Comparison of ENCODE assay signal across 30 cellular contexts in genomic region chr11:61574611-61575010, GRCh38. TPM values are rescaled to one million over a fixed set of nuclear protein-coding genes. Genes with fewer than 3 reads are reported as not detected.
"Had no signal": no experiment of that assay in that cellular context is flagged by ENCODE, and none has a peak within 500 bp of the region (broad histone marks: within the 10 kb centered on the region; RNA-seq: fewer than 3 reads in every experiment).

No MANE protein-coding gene starts in this region.

- H3K27ac Mint-ChIP-seq: activated B cell treated with CpG ODN at 0.5 μM for 24 hours; activated CD8-positive, alpha-beta T cell treated with anti-CD3 and anti-CD28 coated beads for 36 hours; activated naive CD4-positive, alpha-beta T cell treated with anti-CD3 and anti-CD28 coated beads, Interleukin-2, amount 50 U/mL, for 24 hours; activated naive CD8-positive, alpha-beta T cell treated with anti-CD3 and anti-CD28 coated beads, Interleukin-2, amount 50 U/mL, for 24 hours; activated T-helper 2 cell treated with anti-CD3 and anti-CD28 coated beads, Interferon-gamma antibody, Interleukin-2, Interleukin-4, amounts not matched to agents 10 μg/mL and 5 μg/mL and 100 μg/mL, durations not matched to agents 14 hours and 24 hours and 36 hours; immature natural killer cell; mesothelial cell of epicardium; naive B cell; nephron progenitor cell; stimulated activated effector memory CD8-positive, alpha-beta T cell treated with anti-CD3 and anti-CD28 coated beads, Interleukin-12 subunit alpha, Interleukin-12 subunit beta, amount 100 ng/mL, for 72 hours; stimulated activated naive CD8-positive, alpha-beta T cell treated with anti-CD3 and anti-CD28 coated beads, Interleukin-15, Interleukin-2, amounts not matched to agents 100 ng/mL and 50 ng/mL, for 24 hours; T-helper 2 cell treated with Interferon-gamma antibody and Interleukin-4, amounts not matched to agents 5 μg/mL and 100 μg/mL, for 36 hours; type B pancreatic cell had no signal

- H3K4me3 ChIP-seq: breast epithelium, heart left ventricle, pancreas, prostate gland, sigmoid colon, uterus had no signal

- H3K36me3 ChIP-seq: breast epithelium, heart left ventricle, pancreas, prostate gland, sigmoid colon, uterus had no signal

- H3K4me3 Mint-ChIP-seq: activated B cell treated with CpG ODN at 0.5 μM for 24 hours; activated CD8-positive, alpha-beta T cell treated with anti-CD3 and anti-CD28 coated beads for 36 hours; activated naive CD4-positive, alpha-beta T cell treated with anti-CD3 and anti-CD28 coated beads, Interleukin-2, amount 50 U/mL, for 24 hours; activated naive CD8-positive, alpha-beta T cell treated with anti-CD3 and anti-CD28 coated beads, Interleukin-2, amount 50 U/mL, for 24 hours; immature natural killer cell; mesothelial cell of epicardium; naive B cell; nephron progenitor cell; stimulated activated effector memory CD8-positive, alpha-beta T cell treated with anti-CD3 and anti-CD28 coated beads, Interleukin-12 subunit alpha, Interleukin-12 subunit beta, amount 100 ng/mL, for 72 hours; stimulated activated naive CD8-positive, alpha-beta T cell treated with anti-CD3 and anti-CD28 coated beads, Interleukin-15, Interleukin-2, amounts not matched to agents 100 ng/mL and 50 ng/mL, for 24 hours; T-helper 2 cell treated with Interferon-gamma antibody and Interleukin-4, amounts not matched to agents 5 μg/mL and 100 μg/mL, for 36 hours; type B pancreatic cell had no signal

- H3K9me3 Mint-ChIP-seq: activated B cell treated with CpG ODN at 0.5 μM for 24 hours; activated CD8-positive, alpha-beta T cell treated with anti-CD3 and anti-CD28 coated beads for 36 hours; activated naive CD4-positive, alpha-beta T cell treated with anti-CD3 and anti-CD28 coated beads, Interleukin-2, amount 50 U/mL, for 24 hours; activated naive CD8-positive, alpha-beta T cell treated with anti-CD3 and anti-CD28 coated beads, Interleukin-2, amount 50 U/mL, for 24 hours; activated T-helper 2 cell treated with anti-CD3 and anti-CD28 coated beads, Interferon-gamma antibody, Interleukin-2, Interleukin-4, amounts not matched to agents 10 μg/mL and 5 μg/mL and 100 μg/mL, durations not matched to agents 14 hours and 24 hours and 36 hours; immature natural killer cell; mesothelial cell of epicardium; nephron progenitor cell; stimulated activated effector memory CD8-positive, alpha-beta T cell treated with anti-CD3 and anti-CD28 coated beads, Interleukin-12 subunit alpha, Interleukin-12 subunit beta, amount 100 ng/mL, for 72 hours; stimulated activated naive CD8-positive, alpha-beta T cell treated with anti-CD3 and anti-CD28 coated beads, Interleukin-15, Interleukin-2, amounts not matched to agents 100 ng/mL and 50 ng/mL, for 24 hours; T-helper 2 cell treated with Interferon-gamma antibody and Interleukin-4, amounts not matched to agents 5 μg/mL and 100 μg/mL, for 36 hours; type B pancreatic cell had no signal

- H3K36me3 Mint-ChIP-seq: activated naive CD4-positive, alpha-beta T cell treated with anti-CD3 and anti-CD28 coated beads, Interleukin-2, amount 50 U/mL, for 24 hours; immature natural killer cell; mesothelial cell of epicardium; naive B cell; stimulated activated effector memory CD8-positive, alpha-beta T cell treated with anti-CD3 and anti-CD28 coated beads, Interleukin-12 subunit alpha, Interleukin-12 subunit beta, amount 100 ng/mL, for 72 hours; type B pancreatic cell had no signal

- H3K27me3 ChIP-seq: breast epithelium, pancreas, uterus had no signal

- H3K27ac ChIP-seq: breast epithelium, heart left ventricle, pancreas, sigmoid colon, uterus had no signal

- H3K4me1 ChIP-seq: breast epithelium, pancreas, sigmoid colon, uterus had no signal

- ATAC-seq: activated CD8-positive, alpha-beta T cell treated with anti-CD3 and anti-CD28 coated beads for 36 hours; activated naive CD8-positive, alpha-beta T cell treated with anti-CD3 and anti-CD28 coated beads, Interleukin-2, amount 50 U/mL, for 24 hours; heart left ventricle; left colon; pancreas; stimulated activated effector memory CD8-positive, alpha-beta T cell treated with anti-CD3 and anti-CD28 coated beads, Interleukin-12 subunit alpha, Interleukin-12 subunit beta, amount 100 ng/mL, for 72 hours had no signal

- H3K4me1 Mint-ChIP-seq: stimulated activated effector memory CD8-positive, alpha-beta T cell treated with anti-CD3 and anti-CD28 coated beads, Interleukin-12 subunit alpha, Interleukin-12 subunit beta, amount 100 ng/mL, for 72 hours had no signal

- H3K9me3 ChIP-seq: breast epithelium, heart left ventricle, pancreas, prostate gland, sigmoid colon, uterus had no signal

- DNase-seq: activated B cell treated with CpG ODN at 0.5 μM for 24 hours; activated CD4-positive, alpha-beta T cell treated with anti-CD3 and anti-CD28 coated beads, Interleukin-2, amount 50 U/mL, for 1 hour; activated CD8-positive, alpha-beta T cell treated with anti-CD3 and anti-CD28 coated beads for 36 hours; activated naive CD8-positive, alpha-beta T cell treated with anti-CD3 and anti-CD28 coated beads, Interleukin-2, amount 50 U/mL, for 24 hours; activated T-cell treated with anti-CD3 and anti-CD28 coated beads, Interleukin-2, amount 50 U/mL, for 48 hours; amygdala; central memory CD4-positive, alpha-beta T cell; dermis blood vessel endothelial cell; effector memory CD4-positive, alpha-beta T cell; heart left ventricle; hypothalamus; immature natural killer cell; kidney; left colon; naive B cell; nephron progenitor cell; sigmoid colon; small intestine; stimulated activated CD4-positive, alpha-beta T cell treated with anti-CD3 and anti-CD28 coated beads, Interleukin-4, amount 100 ng/mL, for 24 hours; uterus had no signal

RNA-seq across cellular contexts. Expression of gene SYT7, which starts 6.3 kb away (rescaled TPM):
- total RNA-seq: activated B cell treated with CpG ODN at 0.5 μM for 24 hours; activated CD8-positive, alpha-beta T cell treated with anti-CD3 and anti-CD28 coated beads for 36 hours had no signal
- polyA plus RNA-seq: immature natural killer cell had no signal
